1 cellular context compared by ENCODE assay signal in the genomic region with DNA sequence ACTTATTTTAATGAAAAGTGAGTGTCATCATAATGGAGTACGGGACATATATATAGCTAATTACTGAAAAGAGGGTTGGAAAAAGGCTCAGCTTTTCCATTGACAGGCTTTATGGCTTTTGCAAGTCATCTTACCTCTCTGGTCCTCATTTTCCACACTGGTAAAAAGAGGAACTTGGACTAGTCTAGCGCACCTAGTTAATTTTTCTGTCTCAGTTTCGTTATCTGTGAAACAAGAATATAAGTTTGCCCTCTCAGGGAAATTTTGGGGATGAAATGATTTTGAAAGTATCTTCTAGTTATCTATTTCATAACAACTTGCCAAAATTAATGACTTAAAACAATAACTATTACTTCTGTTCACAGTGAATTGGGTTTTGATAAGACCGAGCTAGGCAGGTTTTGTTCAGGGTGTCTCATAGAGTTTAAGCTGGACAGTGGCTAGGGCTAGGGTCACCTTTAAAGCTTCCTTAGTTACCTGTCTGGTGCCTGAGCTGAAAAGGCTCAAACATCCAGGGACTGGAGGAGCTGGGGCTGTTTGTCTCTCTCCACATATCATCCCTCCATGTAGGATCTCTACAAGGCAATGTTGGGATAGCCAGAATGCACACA.
TF ChIP-seq lines count a peak whose summit lies in the region.

No MANE protein-coding gene starts in this region.

TF ChIP-seq in GM12878, 131 proteins besides CTCF, POLR2A, EP300 and RAD21 (continued from another document):
- TF ChIP-seq RELB (IDR thresholded peaks at IDR 0.05; ENCODE audit: low read depth) (0 out of 2 replicates have a peak, but pooled peaks have one; percentile 28), TAF1 (IDR thresholded peaks at IDR 0.05; ENCODE audit: borderline replicate concordance, low read depth, low read length) (no peak)
